Comparison of ENCODE assay signal across 29 cellular contexts in genomic region chr16:50351116-50351515, GRCh38.
"Had no signal": no experiment of that assay in that cellular context is flagged by ENCODE, and none has a peak within 500 bp of the region (broad histone marks: within the 10 kb centered on the region; RNA-seq: fewer than 3 reads in every experiment).

No MANE protein-coding gene starts in this region.

- H3K27me3 Mint-ChIP-seq: activated B cell treated with CpG ODN at 0.5 μM for 24 hours; activated CD4-positive, alpha-beta T cell treated with anti-CD3 and anti-CD28 coated beads for 36 hours; activated naive CD8-positive, alpha-beta T cell; activated T-cell treated with anti-CD3 and anti-CD28 coated beads, Interleukin-2, amount 50 U/mL, for 24 hours; naive thymus-derived CD8-positive, alpha-beta T cell; T-cell had no signal

- H3K4me3 Mint-ChIP-seq: activated B cell treated with CpG ODN at 0.5 μM for 24 hours; activated CD4-positive, alpha-beta T cell treated with anti-CD3 and anti-CD28 coated beads for 36 hours; activated naive CD8-positive, alpha-beta T cell; activated T-cell treated with anti-CD3 and anti-CD28 coated beads, Interleukin-2, amount 50 U/mL, for 24 hours; naive thymus-derived CD8-positive, alpha-beta T cell; T-cell had no signal

- H3K9me3 Mint-ChIP-seq: T-cell had no signal

- H3K9me3 ChIP-seq: left lung, neutrophil, pancreas, psoas muscle, right atrium auricular region, thoracic aorta, upper lobe of left lung had no signal

- H3K27ac Mint-ChIP-seq: activated CD4-positive, alpha-beta T cell treated with anti-CD3 and anti-CD28 coated beads for 36 hours; activated naive CD8-positive, alpha-beta T cell; activated T-helper 2 cell treated with anti-CD3 and anti-CD28 coated beads, Interferon-gamma antibody, Interleukin-2, Interleukin-4, amounts not matched to agents 10 μg/mL and 5 μg/mL and 100 μg/mL, durations not matched to agents 14 hours and 24 hours and 36 hours had no signal

- H3K4me3 ChIP-seq: adrenal gland, hepatocyte, left lung, lung, pancreas, psoas muscle, right atrium auricular region, spleen, thoracic aorta, upper lobe of left lung had no signal

- DNase-seq: activated B cell treated with CpG ODN at 0.5 μM for 24 hours; activated CD4-positive, alpha-beta T cell treated with anti-CD3 and anti-CD28 coated beads for 36 hours; activated CD4-positive, alpha-beta T cell treated with anti-CD3 and anti-CD28 coated beads, Interleukin-2, amount 50 U/mL, for 4 hours; activated CD8-positive, alpha-beta memory T cell treated with anti-CD3 and anti-CD28 coated beads for 24 hours; activated CD8-positive, alpha-beta memory T cell treated with anti-CD3 and anti-CD28 coated beads, Interleukin-2, amount 50 U/mL, for 4 hours; activated naive CD4-positive, alpha-beta T cell; activated T-cell treated with anti-CD3 and anti-CD28 coated beads, Interleukin-2, amount 50 U/mL, for 24 hours; adrenal gland; cortex of kidney; foreskin melanocyte; kidney glomerular epithelial cell; left lung; naive thymus-derived CD8-positive, alpha-beta T cell; pancreas; psoas muscle; spleen; stimulated activated CD4-positive, alpha-beta T cell treated with anti-CD3 and anti-CD28 coated beads, Interleukin-4, amount 100 ng/mL, for 1 hour; stimulated activated naive CD4-positive, alpha-beta T cell treated with Interleukin-2 at 50 U/mL for 16 hours; T-cell; T-helper 9 cell; upper lobe of left lung had no signal

- ATAC-seq: left lung; naive thymus-derived CD8-positive, alpha-beta T cell; pancreas; psoas muscle; T-cell had no signal

- H3K27ac ChIP-seq: adrenal gland, epithelial cell of prostate, hepatocyte, left lung, neutrophil, pancreas, psoas muscle, right atrium auricular region, spleen, thoracic aorta, upper lobe of left lung had no signal

- H3K27me3 ChIP-seq: adrenal gland, hepatocyte, left lung, neutrophil, pancreas, right atrium auricular region, spleen, upper lobe of left lung had no signal
